Comparison of ENCODE assay signal across 1 cellular context in genomic region chr3:165837058-165837525, GRCh38.
A peak's percentile ranks its signal among the peaks of the same experiment; 100 is the strongest.
TF ChIP-seq lines count a peak whose summit lies in the region.

TSS of gene BCHE (minus strand) at chr3:165837423. CDS start at chr3:165831033, 6,390 bp downstream.

TF ChIP-seq in HEK293, 187 proteins besides CTCF, POLR2A, EP300 and RAD21 (continued from another document):
- TF ChIP-seq ZNF449 (tag by site-specific recombination; IDR thresholded peaks at IDR 0.05) (no peak), TRIM28 (IDR thresholded peaks at IDR 0.05; ENCODE audit: borderline replicate concordance, low read length) (peak; percentile 58; the same call in 1 of the 2 replicates), ZNF324 (tag by site-specific recombination; IDR thresholded peaks at IDR 0.05) (no peak), ZNF76 (tag by site-specific recombination; IDR thresholded peaks at IDR 0.05; ENCODE audit: borderline replicate concordance, low read depth) (no peak), ZNF248 (tag by site-specific recombination; IDR thresholded peaks at IDR 0.05) (no peak), ZNF513 (tag by site-specific recombination; IDR thresholded peaks at IDR 0.05) (no peak), ZNF777 (tag by site-specific recombination; IDR thresholded peaks at IDR 0.05; ENCODE audit: borderline replicate concordance) (no peak), ZBTB10 (tag by site-specific recombination; IDR thresholded peaks at IDR 0.05) (no peak), ZNF768 (tag by site-specific recombination; IDR thresholded peaks at IDR 0.05) (no peak), HOXD13 (CRISPR knock-in tag; IDR thresholded peaks at IDR 0.05; ENCODE audit: borderline replicate concordance) (no peak)
